In genomic region chr4:189912170-189912569, GRCh38 we compare ENCODE assay signal across 10 cellular contexts. TPM values are rescaled to one million over a fixed set of nuclear protein-coding genes. Genes with fewer than 3 reads are reported as not detected.
A peak's percentile ranks its signal among the peaks of the same experiment; 100 is the strongest.
DNase-seq lines count a peak whose midpoint lies in the region; ATAC-seq and TF ChIP-seq lines count a peak whose summit lies in the region.
"Had no signal": no experiment of that assay in that cellular context is flagged by ENCODE, and none has a peak within 500 bp of the region (broad histone marks: within the 10 kb centered on the region; RNA-seq: fewer than 3 reads in every experiment).

No MANE protein-coding gene starts in this region.

- POLR2A ChIA-PET in AG04449 (lab: Yijun Ruan, JAX), result no interaction called here

- H3K4me3 ChIP-seq in AG04449 (ENCODE audit: low read depth, low read length) (no peak overlapping the region), RWPE2 (ENCODE audit: severe bottlenecking) (no peak overlapping the region), tibial nerve (no peak overlapping the region)

- TF ChIP-seq POLR2A in tibial nerve (IDR thresholded peaks at IDR 0.05), result no peak

- H3K36me3 ChIP-seq in RWPE2 (ENCODE audit: low read depth) (no peaks in the 10 kb centered on the region), tibial nerve (peaks cover 0 to 13% (median 0%) of the 10 kb centered on the region in 3 donors)

- no peak for TF ChIP-seq EP300 in tibial nerve (IDR thresholded peaks at IDR 0.05)

- DNase-seq in AG04449 (ENCODE audit: low read depth, low spot score) (no peak), RWPE2 (ENCODE audit: low spot score) (no peak), foreskin keratinocyte (no peak), globus pallidus (ENCODE audit: low spot score) (no peak), tibial nerve (ENCODE audit: low spot score in 2 of 2) (no peak), head of caudate nucleus (no peak)
- DNase-seq: central memory CD4-positive, alpha-beta T cell; NCI-H1417 treated with DMSO at 0.1 percent for 48 hours had no signal

- H3K9me3 ChIP-seq in RWPE2 (ENCODE audit: severe bottlenecking) (no peaks in the 10 kb centered on the region), tibial nerve (peaks cover 0 to 13% (median 0%) of the 10 kb centered on the region in 4 donors)

- H3K27me3 ChIP-seq in RWPE2 (ENCODE audit: insufficient read depth, poor library complexity, severe bottlenecking) (no peaks in the 10 kb centered on the region), foreskin keratinocyte (no peaks in the 10 kb centered on the region), tibial nerve (no peaks in the 10 kb centered on the region)

- peak; percentile 26 for TF ChIP-seq CTCF in AG04449 (IDR thresholded peaks at IDR 0.05; ENCODE audit: insufficient read depth, low read length, missing control alignments)
- TF ChIP-seq CTCF in GM12874 (IDR thresholded peaks at IDR 0.05; ENCODE audit: insufficient read depth, low read depth, low read length), result peak; percentile 52
- TF ChIP-seq CTCF in RWPE2 (IDR thresholded peaks at IDR 0.05; ENCODE audit: poor library complexity, severe bottlenecking), result peak; percentile 41
- TF ChIP-seq CTCF in foreskin keratinocyte (conservative IDR thresholded peaks at IDR 0.05), result peak; percentile 35
- peak in 1 of 5 experiments; percentile 15 for TF ChIP-seq CTCF in tibial nerve (IDR thresholded peaks at IDR 0.05)

- CTCF ChIA-PET in AG04449 (lab: Yijun Ruan, JAX), result no interaction called here

- no peaks in the 10 kb centered on the region for H3K4me1 ChIP-seq in RWPE2 (ENCODE audit: insufficient read depth, poor library complexity, severe bottlenecking)
- H3K4me1 ChIP-seq in foreskin keratinocyte, result no peaks in the 10 kb centered on the region
- H3K4me1 ChIP-seq in tibial nerve, result no peaks in the 10 kb centered on the region

- 51 to 60% methylated on average over 6 of the region's 6 CpGs for WGBS in tibial nerve, 2 donors

- no peak overlapping the region for H3K27ac ChIP-seq in RWPE2 (ENCODE audit: poor library complexity, severe bottlenecking)
- no peak overlapping the region for H3K27ac ChIP-seq in foreskin keratinocyte
- no peak overlapping the region for H3K27ac ChIP-seq in tibial nerve

- ATAC-seq in RWPE2 (ENCODE audit: low read depth), result no peak
- ATAC-seq in foreskin keratinocyte, result no peak
- no peak for ATAC-seq in HG03175 (IDR thresholded peaks at IDR 0.05; ENCODE audit: unreplicated experiment)

- intact Hi-C loops in head of caudate nucleus (cut with DNase I), result no loop called here

RNA-seq across cellular contexts. Expression of gene FRG1, which starts 28.5 kb away (rescaled TPM):
- 44.6 and 44.7 TPM in 2 replicates for total RNA-seq in foreskin keratinocyte
- 48.2 and 50.7 TPM in 2 replicates for polyA plus RNA-seq in foreskin keratinocyte
- total RNA-seq in tibial nerve, result 10 to 100 TPM; 37.9 to 67.0 (median 49.6) TPM
